Comparison of ENCODE assay signal across 8 cellular contexts in genomic region chr11:104254347-104254746, GRCh38.
DNase-seq lines count a peak whose midpoint lies in the region; FAIRE-seq and TF ChIP-seq lines count a peak whose summit lies in the region.

No MANE protein-coding gene starts in this region.

- no peak overlapping the region for H3K27ac Mint-ChIP-seq in activated CD4-positive, alpha-beta T cell treated with anti-CD3 and anti-CD28 coated beads, Interleukin-2, amount 10 ng/mL, durations not matched to agents 7 days and 5 days

- H3K36me3 Mint-ChIP-seq in activated CD4-positive, alpha-beta T cell treated with anti-CD3 and anti-CD28 coated beads, Interleukin-2, amount 10 ng/mL, durations not matched to agents 7 days and 5 days (ENCODE audit: low read depth), result no peaks in the 10 kb centered on the region

- no peak for TF ChIP-seq EP300 in suprapubic skin (IDR thresholded peaks at IDR 0.05)

- TF ChIP-seq CTCF in suprapubic skin (IDR thresholded peaks at IDR 0.05), result peak in 1 of 2 donors; percentile 21

- no peak for TF ChIP-seq POLR2A in H54 (IDR thresholded peaks at IDR 0.05; ENCODE audit: low read depth, low read length)
- TF ChIP-seq POLR2A in suprapubic skin (IDR thresholded peaks at IDR 0.05), result no peak

- peak; percentile 43 to 44 for DNase-seq in activated T-cell treated with anti-CD3 and anti-CD28 coated beads, Interleukin-2, amount 50 U/mL, for 48 hours
- no peak for DNase-seq in activated T-cell treated with anti-CD3 and anti-CD28 coated beads, Interleukin-2, amount 50 U/mL, for 1 hour
- DNase-seq in H54 (ENCODE audit: insufficient read length, low spot score) (peak; percentile 5), MG63 (peak; percentile 3), iPS DF 19.7 (ENCODE audit: low read depth, low spot score) (peak; percentile 30), NCI-H1694 treated with DMSO at 0.1 percent for 48 hours (lab: John Stamatoyannopoulos, UW) (no peak), suprapubic skin (ENCODE audit: low spot score in 2 of 2) (no peak)
- peak; percentile 27 for DNase-seq in activated CD4-positive, alpha-beta T cell treated with anti-CD3 and anti-CD28 coated beads, Interleukin-2, amount 10 ng/mL, durations not matched to agents 7 days and 5 days

- FAIRE-seq in H54 (lab: Jason Lieb, UNC), result no peak

- H3K9me3 ChIP-seq in MG63, result no peaks in the 10 kb centered on the region
- H3K9me3 ChIP-seq in suprapubic skin, result no peaks in the 10 kb centered on the region

- H3K4me3 ChIP-seq in MG63, result no peak overlapping the region
- no peak overlapping the region for H3K4me3 ChIP-seq in suprapubic skin

- POLR2A ChIA-PET in activated CD4-positive, alpha-beta T cell treated with anti-CD3 and anti-CD28 coated beads, Interleukin-2, amount 10 ng/mL, durations not matched to agents 7 days and 5 days (lab: Charles Lee), result no interaction called here

- H3K4me1 ChIP-seq in suprapubic skin, result no peaks in the 10 kb centered on the region

- H3K27ac ChIP-seq in suprapubic skin, result no peak overlapping the region

- no peaks in the 10 kb centered on the region for H3K4me1 Mint-ChIP-seq in activated CD4-positive, alpha-beta T cell treated with anti-CD3 and anti-CD28 coated beads, Interleukin-2, amount 10 ng/mL, durations not matched to agents 7 days and 5 days

- no peak overlapping the region for H3K4me3 Mint-ChIP-seq in activated CD4-positive, alpha-beta T cell treated with anti-CD3 and anti-CD28 coated beads, Interleukin-2, amount 10 ng/mL, durations not matched to agents 7 days and 5 days

- H3K36me3 ChIP-seq in MG63 (no peaks in the 10 kb centered on the region), suprapubic skin (no peaks in the 10 kb centered on the region)

- H3K27me3 Mint-ChIP-seq in activated CD4-positive, alpha-beta T cell treated with anti-CD3 and anti-CD28 coated beads, Interleukin-2, amount 10 ng/mL, durations not matched to agents 7 days and 5 days, result no peaks in the 10 kb centered on the region

- H3K9me3 Mint-ChIP-seq in activated CD4-positive, alpha-beta T cell treated with anti-CD3 and anti-CD28 coated beads, Interleukin-2, amount 10 ng/mL, durations not matched to agents 7 days and 5 days, result no peaks in the 10 kb centered on the region

- H3K27me3 ChIP-seq in MG63, result no peaks in the 10 kb centered on the region
- no peaks in the 10 kb centered on the region for H3K27me3 ChIP-seq in suprapubic skin

- 59% methylated on average over 8 of the region's 8 CpGs for WGBS in suprapubic skin

- CTCF ChIA-PET in activated CD4-positive, alpha-beta T cell treated with anti-CD3 and anti-CD28 coated beads, Interleukin-2, amount 10 ng/mL, durations not matched to agents 7 days and 5 days (lab: Charles Lee), result no interaction called here

Comparison
In these comparisons a context has a peak if more than half of its experiments do, and no peak if none do; other contexts are left out.
1. DNase-seq: peak in activated T-cell treated with anti-CD3 and anti-CD28 coated beads, Interleukin-2, amount 50 U/mL, for 48 hours (2 of 2), H54 (single experiment), MG63 (single experiment), activated CD4-positive, alpha-beta T cell treated with anti-CD3 and anti-CD28 coated beads, Interleukin-2, amount 10 ng/mL, durations not matched to agents 7 days and 5 days (single experiment) and iPS DF 19.7 (single experiment); none in activated T-cell treated with anti-CD3 and anti-CD28 coated beads, Interleukin-2, amount 50 U/mL, for 1 hour (single experiment), NCI-H1694 treated with DMSO at 0.1 percent for 48 hours (single experiment) and suprapubic skin (0 of 2).